ENCODE assay signal across 1 cellular context in the genomic region with DNA sequence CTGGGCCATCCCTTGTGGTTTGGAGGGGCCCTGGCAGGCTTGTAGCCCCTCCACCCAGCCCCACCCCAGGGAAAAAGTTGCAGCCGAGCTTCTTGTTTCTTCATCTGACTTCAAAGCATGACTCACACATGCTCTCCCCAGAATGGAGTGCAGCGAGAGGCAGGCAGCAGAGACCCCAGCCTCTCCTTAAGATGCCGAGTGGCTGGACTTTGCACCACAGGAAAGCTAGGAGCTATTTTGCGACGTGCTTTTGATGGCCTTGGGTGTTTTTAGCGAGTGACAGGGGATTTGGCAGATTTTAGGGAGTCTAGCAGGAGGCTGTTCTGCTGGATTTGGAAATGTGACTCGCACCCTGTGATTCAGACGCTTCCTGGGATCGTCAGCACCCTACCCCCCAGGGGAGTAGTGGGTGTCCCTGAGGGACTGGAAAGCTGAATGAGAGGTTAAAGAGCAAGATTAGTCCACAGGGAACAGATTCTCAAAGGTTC.
TF ChIP-seq lines count a peak whose summit lies in the region.

No MANE protein-coding gene starts in this region.

TF ChIP-seq in K562, 482 proteins besides CTCF, POLR2A, EP300 and RAD21:
- TF ChIP-seq FOSL1 (tag; conservative IDR thresholded peaks at IDR 0.05) (peak; percentile 76), JUN (IDR thresholded peaks at IDR 0.05; ENCODE audit: borderline replicate concordance, low read depth, low read length) (peak; percentile 34; the same call in 1 of the 2 replicates), JUN (CRISPR knock-in tag; IDR thresholded peaks at IDR 0.05; ENCODE audit: borderline replicate concordance) (no peak), SPI1 (IDR thresholded peaks at IDR 0.05; ENCODE audit: borderline replicate concordance, low read depth, low read length) (no peak), SMARCA4 (IDR thresholded peaks at IDR 0.05) (peak; percentile 44; the same call in 1 of the 2 replicates), ZBTB7A (IDR thresholded peaks at IDR 0.05; ENCODE audit: borderline replicate concordance, control insufficient read depth, low read depth, low read length) (peak; percentile 52; the same call in 1 of the 2 replicates), ARID1B (IDR thresholded peaks at IDR 0.05) (peak; percentile 19; the same call in 1 of the 2 replicates)
- TF ChIP-seq, protein P1, sequence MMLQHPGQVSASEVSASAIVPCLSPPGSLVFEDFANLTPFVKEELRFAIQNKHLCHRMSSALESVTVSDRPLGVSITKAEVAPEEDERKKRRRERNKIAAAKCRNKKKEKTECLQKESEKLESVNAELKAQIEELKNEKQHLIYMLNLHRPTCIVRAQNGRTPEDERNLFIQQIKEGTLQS (IDR thresholded peaks at IDR 0.05) = peak; percentile 75
- TF ChIP-seq, protein P1 (CRISPR knock-in tag; conservative IDR thresholded peaks at IDR 0.05) = no peak
- TF ChIP-seq, protein P2, sequence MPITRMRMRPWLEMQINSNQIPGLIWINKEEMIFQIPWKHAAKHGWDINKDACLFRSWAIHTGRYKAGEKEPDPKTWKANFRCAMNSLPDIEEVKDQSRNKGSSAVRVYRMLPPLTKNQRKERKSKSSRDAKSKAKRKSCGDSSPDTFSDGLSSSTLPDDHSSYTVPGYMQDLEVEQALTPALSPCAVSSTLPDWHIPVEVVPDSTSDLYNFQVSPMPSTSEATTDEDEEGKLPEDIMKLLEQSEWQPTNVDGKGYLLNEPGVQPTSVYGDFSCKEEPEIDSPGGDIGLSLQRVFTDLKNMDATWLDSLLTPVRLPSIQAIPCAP (CRISPR knock-in tag; IDR thresholded peaks at IDR 0.05; ENCODE audit: borderline replicate concordance) = no peak
TF ChIP-seq in K562: peak in this region for 6.
